Comparison of ENCODE assay signal across 35 cellular contexts in genomic region chr14:91940209-91940608, GRCh38. TPM values are rescaled to one million over a fixed set of nuclear protein-coding genes. Genes with fewer than 3 reads are reported as not detected.
"Had no signal": no experiment of that assay in that cellular context is flagged by ENCODE, and none has a peak within 500 bp of the region (broad histone marks: within the 10 kb centered on the region; RNA-seq: fewer than 3 reads in every experiment).

No MANE protein-coding gene starts in this region.

- H3K4me3 ChIP-seq: MG63 had no signal

- H3K36me3 ChIP-seq: MG63 had no signal

- H3K27me3 ChIP-seq: MG63 had no signal

- DNase-seq: Karpas-422, Kasumi-1, MG63, MM.1S, MV-4-11, NCI-H1048, NCI-H1092, NCI-H1092 treated with DMSO at 0.1 percent for 48 hours, NCI-H1105, NCI-H1105 treated with DMSO at 0.1 percent for 48 hours, NCI-H1417, NCI-H1417 treated with DMSO at 0.1 percent for 48 hours, NCI-H1436, NCI-H1436 treated with DMSO at 0.1 percent for 48 hours, NCI-H146, NCI-H1694, NCI-H1694 treated with DMSO at 0.1 percent for 48 hours, NCI-H187, NCI-H187 treated with DMSO at 0.1 percent for 48 hours, NCI-H1930, NCI-H2029, NCI-H2029 treated with DMSO at 0.1 percent for 48 hours, NCI-H2081, NCI-H2081 treated with DMSO at 0.1 percent for 48 hours, NCI-H2107, NCI-H2171, NCI-H2171 treated with DMSO at 0.1 percent for 48 hours, NCI-H2227 treated with DMSO at 0.1 percent for 48 hours, NCI-H226, NCI-H345, NCI-H446, NCI-H446 treated with DMSO at 0.1 percent for 48 hours, NCI-H510A, NCI-H510A treated with DMSO at 0.1 percent for 48 hours had no signal

- H3K9me3 ChIP-seq: MG63 had no signal

RNA-seq across cellular contexts. Expression of gene FBLN5, which starts 7.3 kb away (rescaled TPM):
- total RNA-seq: M059J had no signal
